Comparison of ENCODE assay signal across 1 cellular context in genomic region chr21:35294231-35294898, GRCh38.
A peak's percentile ranks its signal among the peaks of the same experiment; 100 is the strongest.
TF ChIP-seq lines count a peak whose summit lies in the region.

No MANE protein-coding gene starts in this region.

TF ChIP-seq in K562, 482 proteins besides CTCF, POLR2A, EP300 and RAD21 (continued from another document and continues in another):
- no peak for TF ChIP-seq ZNF655 (CRISPR knock-in tag; IDR thresholded peaks at IDR 0.05)
- no peak for TF ChIP-seq ZNF24 (IDR thresholded peaks at IDR 0.05)
- no peak for TF ChIP-seq SMARCE1 (IDR thresholded peaks at IDR 0.05)
- TF ChIP-seq NFIC (IDR thresholded peaks at IDR 0.05), result no peak
- no peak for TF ChIP-seq MYC (IDR thresholded peaks at IDR 0.05; ENCODE audit: low read depth, low read length)
- no peak for TF ChIP-seq MYC (CRISPR knock-in tag; IDR thresholded peaks at IDR 0.05; ENCODE audit: borderline replicate concordance, low read depth)
- TF ChIP-seq ZBTB40 (IDR thresholded peaks at IDR 0.05), result peak; percentile 47
- no peak for TF ChIP-seq ZBTB40 (CRISPR knock-in tag; IDR thresholded peaks at IDR 0.05)
- no peak for TF ChIP-seq ZBTB17 (CRISPR knock-in tag; IDR thresholded peaks at IDR 0.05)
- no peak for TF ChIP-seq GTF2A2 (tag; IDR thresholded peaks at IDR 0.05)
- TF ChIP-seq ZNF445 (CRISPR knock-in tag; IDR thresholded peaks at IDR 0.05; ENCODE audit: low read depth), result no peak
- no peak for TF ChIP-seq ZNF407 (IDR thresholded peaks at IDR 0.05; ENCODE audit: low read depth)
- TF ChIP-seq RBM34 (IDR thresholded peaks at IDR 0.05; ENCODE audit: borderline replicate concordance, insufficient read depth, low read length), result no peak
- peak; percentile 76 for TF ChIP-seq MEIS2 (IDR thresholded peaks at IDR 0.05; ENCODE audit: partially characterized antibody)
- TF ChIP-seq ZNF449 (CRISPR knock-in tag; IDR thresholded peaks at IDR 0.05), result no peak
- TF ChIP-seq HOMEZ (CRISPR knock-in tag; IDR thresholded peaks at IDR 0.05), result no peak
- TF ChIP-seq SRSF3 (IDR thresholded peaks at IDR 0.05; ENCODE audit: insufficient read depth, low read length), result no peak
- TF ChIP-seq RCOR1 (IDR thresholded peaks at IDR 0.05; ENCODE audit: borderline replicate concordance in 1 of 2, low read depth in 2 of 2, low read length in 2 of 2), result 0 out of 4 replicates have a peak, but pooled peaks of 1 of the 2 experiments have one; percentile 29
- no peak for TF ChIP-seq ZNF609 (CRISPR knock-in tag; IDR thresholded peaks at IDR 0.05; ENCODE audit: borderline replicate concordance)
- TF ChIP-seq NCOR1 (IDR thresholded peaks at IDR 0.05), result no peak
- no peak for TF ChIP-seq BHLHE40 (IDR thresholded peaks at IDR 0.05; ENCODE audit: low read length)
- peak; percentile 18; the same call in 1 of the 2 replicates for TF ChIP-seq PKNOX1 (IDR thresholded peaks at IDR 0.05)
- no peak for TF ChIP-seq SRSF9 (IDR thresholded peaks at IDR 0.05; ENCODE audit: borderline replicate concordance, low read depth, low read length)
- no peak for TF ChIP-seq ZNF584 (CRISPR knock-in tag; IDR thresholded peaks at IDR 0.05; ENCODE audit: low read depth)
- no peak for TF ChIP-seq ZNF175 (CRISPR knock-in tag; IDR thresholded peaks at IDR 0.05; ENCODE audit: low read depth)
